ENCODE assay signal across 20 cellular contexts in genomic region chr18:30450927-30451326, GRCh38.
A peak's percentile ranks its signal among the peaks of the same experiment; 100 is the strongest.
DNase-seq lines count a peak whose midpoint lies in the region; ATAC-seq, FAIRE-seq and TF ChIP-seq lines count a peak whose summit lies in the region.
"Had no signal": no experiment of that assay in that cellular context is flagged by ENCODE, and none has a peak within 500 bp of the region (broad histone marks: within the 10 kb centered on the region; RNA-seq: fewer than 3 reads in every experiment).

No MANE protein-coding gene starts in this region.

- TF ChIP-seq POLR2A in GM12878 (IDR thresholded peaks at IDR 0.05; ENCODE audit: low read depth, low read length) = no peak

- H4K91ac ChIP-seq in trophoblast cell (ENCODE audit: low read depth, low read length) = no peak overlapping the region

- H3K27me3 ChIP-seq in SK-N-SH (ENCODE audit: insufficient read depth) (no peaks in the 10 kb centered on the region), GM12878 (replicated peaks in 1 of 2; ENCODE audit: control insufficient read depth in 2 of 2, insufficient read depth in 2 of 2, low read length in 1 of 2) (no peaks in the 10 kb centered on the region), foreskin keratinocyte (no peaks in the 10 kb centered on the region), trophoblast cell (ENCODE audit: insufficient read depth, low read length) (no peaks in the 10 kb centered on the region)

- H2AFZ ChIP-seq in SK-N-SH (ENCODE audit: low read depth) (no peak overlapping the region), GM12878 (ENCODE audit: control insufficient read depth, low read depth, low read length) (no peak overlapping the region), trophoblast cell (ENCODE audit: insufficient read depth, low read length, poor library complexity) (no peak overlapping the region)
- H2AFZ ChIP-seq: GM23338 had no signal

- H3K18ac ChIP-seq in trophoblast cell (ENCODE audit: low read length) = no peak overlapping the region

- H3K4me3 ChIP-seq in SK-N-SH (ENCODE audit: low read depth in 2 of 2, low read length in 1 of 2) (no peak overlapping the region), GM12878 (no peak overlapping the region), trophoblast cell (ENCODE audit: low read depth, low read length) (no peak overlapping the region)
- H3K4me3 ChIP-seq: GM23338, HAP-1 had no signal

- H3K23ac ChIP-seq in trophoblast cell (ENCODE audit: low read length) = no peak overlapping the region

- TF ChIP-seq CTCF in SK-N-SH (IDR thresholded peaks at IDR 0.05) (no peak), GM12878 (IDR thresholded peaks at IDR 0.05 in 2 of 3, conservative IDR thresholded peaks at IDR 0.05 in 1 of 3; ENCODE audit: control insufficient read depth in 2 of 3, extremely low read depth in 1 of 3, insufficient read depth in 1 of 3, low read depth in 3 of 3, low read length in 3 of 3) (no peak), foreskin keratinocyte (conservative IDR thresholded peaks at IDR 0.05) (no peak)

- H2BK120ac ChIP-seq in trophoblast cell (ENCODE audit: insufficient read depth, low read length, poor library complexity) = no peak overlapping the region

- intact Hi-C loops in GM12878 (cut with micrococcal nuclease; ENCODE audit: unreplicated experiment) = no loop called here

- BruUV-seq in GM12878 (replicated peaks; lab: Mats Ljungman, UMichigan) = no TSS peak

- 0% methylated on average over 2 of the region's 2 CpGs for WGBS in SK-N-SH (ENCODE audit: low lambda C conversion rate)
- WGBS in GM12878 (ENCODE audit: insufficient coverage, insufficient replicate concordance, low lambda C conversion rate, missing lambda C conversion rate) = 25% methylated on average over 2 of the region's 2 CpGs
- WGBS in trophoblast cell (ENCODE audit: extremely low coverage, insufficient coverage, insufficient read length) = no CpG with 5 or more reads among the region's 2 CpGs

- RAD21 ChIA-PET in GM12878 (lab: Charles Lee; ENCODE audit: unreplicated experiment) = interaction anchor here (1.2 to 1.5 kb wide), 2 partner anchors 77 to 439 kb away, joined by 3 to 5 read pairs; no protein-coding TSS in a partner anchor

- DNase-seq in SK-N-SH (no peak), GM12878 (ENCODE audit: low read depth, low spot score) (no peak), foreskin keratinocyte (peak; percentile 6 to 22), trophoblast cell (peak; percentile 55 to 76), dedifferentiated amniotic fluid mesenchymal stem cell (ENCODE audit: extremely low spot score) (no peak)
- DNase-seq: C1 segment of cervical spinal cord; Calu3; CD4-positive, alpha-beta memory T cell; COR-L47; DMS153; DMS79 treated with DMSO at 0.1 percent for 48 hours; HFFc6 had no signal

- ATAC-seq in SK-N-SH treated with all-trans-retinoic acid at 6 μM for 48 hours (no peak), GM12878 (no peak), foreskin keratinocyte (no peak), GM21423 (IDR thresholded peaks at IDR 0.05; ENCODE audit: unreplicated experiment) (no peak), HG03520 (IDR thresholded peaks at IDR 0.05; ENCODE audit: unreplicated experiment) (no peak)
- ATAC-seq: GM23338 had no signal

- FAIRE-seq in GM12878 (lab: Jason Lieb, UNC) = peak; percentile 23
- FAIRE-seq: G401.6, GM19239, H54 had no signal

- H3K4ac ChIP-seq in trophoblast cell (ENCODE audit: low read depth, low read length) = no peak overlapping the region

- H4K20me1 ChIP-seq in SK-N-SH (ENCODE audit: insufficient read depth) (no peaks in the 10 kb centered on the region), GM12878 (ENCODE audit: control insufficient read depth, insufficient read depth) (no peaks in the 10 kb centered on the region)

- H4K8ac ChIP-seq in trophoblast cell (ENCODE audit: low read depth, low read length) = no peak overlapping the region

- SMC1A ChIA-PET in GM12878 (lab: Charles Lee; ENCODE audit: uncharacterized antibody, unreplicated experiment) = interaction anchor here (0.6 to 2.5 kb wide), 9 partner anchors 8 to 430 kb away, joined by 3 to 7 read pairs (median 4); no protein-coding TSS in a partner anchor

- TF ChIP-seq RAD21 in SK-N-SH (IDR thresholded peaks at IDR 0.05; ENCODE audit: low read length) = no peak
- TF ChIP-seq RAD21 in GM12878 (IDR thresholded peaks at IDR 0.05; ENCODE audit: insufficient read depth, low read depth, low read length) = no peak

- H3K9me3 ChIP-seq in SK-N-SH (no peaks in the 10 kb centered on the region), GM12878 (replicated peaks; ENCODE audit: control insufficient read depth, insufficient read depth, low read length) (no peaks in the 10 kb centered on the region), trophoblast cell (ENCODE audit: insufficient read depth, low read depth, low read length) (no peaks in the 10 kb centered on the region)
- H3K9me3 ChIP-seq: HAP-1 had no signal

- CTCF ChIA-PET in SK-N-SH (lab: Yijun Ruan, JAX) = no interaction called here
- CTCF ChIA-PET in GM12878 (lab: Yijun Ruan, JAX) = no interaction called here

- H3K79me2 ChIP-seq in SK-N-SH (ENCODE audit: insufficient read depth) (no peaks in the 10 kb centered on the region), GM12878 (ENCODE audit: control insufficient read depth, insufficient read depth, low read length) (no peaks in the 10 kb centered on the region), trophoblast cell (ENCODE audit: control insufficient read depth, insufficient read depth, low read length, poor library complexity) (no peaks in the 10 kb centered on the region)

- H2BK12ac ChIP-seq in trophoblast cell (ENCODE audit: low read length) = no peak overlapping the region

- H3K14ac ChIP-seq in trophoblast cell (ENCODE audit: low read length) = no peak overlapping the region

- H3K4me2 ChIP-seq in SK-N-SH = 0 out of 2 replicates have a peak overlapping the region, but pooled peaks have one; percentile 2
- no peak overlapping the region for H3K4me2 ChIP-seq in GM12878 (ENCODE audit: control insufficient read depth, insufficient read depth)
- H3K4me2 ChIP-seq in trophoblast cell (ENCODE audit: low read length) = no peak overlapping the region
- H3K4me2 ChIP-seq: GM23338 had no signal

- H3K4me1 ChIP-seq in SK-N-SH (ENCODE audit: control insufficient read depth in 1 of 2, insufficient read depth in 2 of 2, low read depth in 1 of 2, low read length in 1 of 2) (no peaks in the 10 kb centered on the region), GM12878 (ENCODE audit: control insufficient read depth, insufficient read depth, low read length) (no peaks in the 10 kb centered on the region), foreskin keratinocyte (no peaks in the 10 kb centered on the region), trophoblast cell (ENCODE audit: control insufficient read depth in 1 of 2, insufficient read depth in 2 of 2, low read length in 2 of 2) (peaks cover 0 to 4% of the 10 kb centered on the region in 2 experiments)
- H3K4me1 ChIP-seq: HAP-1 had no signal

- POLR2A ChIA-PET in SK-N-SH (lab: Yijun Ruan, JAX) (no interaction called here), GM12878 (lab: Charles Lee) (no interaction called here)

- no peak overlapping the region for H2AK5ac ChIP-seq in trophoblast cell (ENCODE audit: low read length)

- no peak overlapping the region for H4K12ac ChIP-seq in trophoblast cell (ENCODE audit: low read depth, low read length)

- H3K9me2 ChIP-seq in SK-N-SH = no peaks in the 10 kb centered on the region

- in situ Hi-C loops in GM12878 (cut with MboI) = no loop called here

- no peak overlapping the region for H2BK5ac ChIP-seq in trophoblast cell (ENCODE audit: low read depth, low read length, poor library complexity)

- H3K9ac ChIP-seq in SK-N-SH (no peak overlapping the region), GM12878 (ENCODE audit: control insufficient read depth, insufficient read depth, low read length) (no peak overlapping the region), trophoblast cell (ENCODE audit: low read length) (no peak overlapping the region)

- H3K36me3 ChIP-seq in SK-N-SH (replicated peaks in 1 of 2; ENCODE audit: control insufficient read depth in 1 of 2, insufficient read depth in 2 of 2, low read length in 1 of 2) (no peaks in the 10 kb centered on the region), GM12878 (ENCODE audit: control insufficient read depth in 2 of 2, insufficient read depth in 2 of 2, low read length in 1 of 2) (no peaks in the 10 kb centered on the region), trophoblast cell (ENCODE audit: control insufficient read depth in 1 of 2, insufficient read depth in 2 of 2, low read length in 2 of 2) (no peaks in the 10 kb centered on the region)
- H3K36me3 ChIP-seq: HAP-1 had no signal

- H3F3A ChIP-seq in SK-N-SH (replicated peaks; ENCODE audit: insufficient read depth) = peaks cover 5% of the 10 kb centered on the region

- TF ChIP-seq EP300 in SK-N-SH (IDR thresholded peaks at IDR 0.05; ENCODE audit: borderline replicate concordance in 1 of 2, low read depth in 1 of 2, low read length in 1 of 2) = no peak
- TF ChIP-seq EP300 in GM12878 (IDR thresholded peaks at IDR 0.05; ENCODE audit: borderline replicate concordance in 1 of 2, control insufficient read depth in 1 of 2, low read depth in 2 of 2, low read length in 2 of 2) = no peak

- H3K79me1 ChIP-seq in trophoblast cell (ENCODE audit: low read length) = no peaks in the 10 kb centered on the region

- H3K27ac ChIP-seq in SK-N-SH (ENCODE audit: low read depth in 2 of 2, low read length in 1 of 2) = no peak overlapping the region
- H3K27ac ChIP-seq in GM12878 (ENCODE audit: control insufficient read depth, insufficient read depth) = no peak overlapping the region
- H3K27ac ChIP-seq in foreskin keratinocyte = no peak overlapping the region
- no peak overlapping the region for H3K27ac ChIP-seq in trophoblast cell (ENCODE audit: low read depth, low read length)

TF ChIP-seq in SK-N-SH treated with all-trans-retinoic acid at 6 μM for 48 hours, 23 proteins besides CTCF, POLR2A, EP300 and RAD21 (continues in another document):
- TF ChIP-seq ARNTL (CRISPR knock-in tag; IDR thresholded peaks at IDR 0.05; ENCODE audit: borderline replicate concordance, low read depth) (no peak), TCF4 (CRISPR knock-in tag; IDR thresholded peaks at IDR 0.05; ENCODE audit: borderline replicate concordance) (no peak), CSDC2 (CRISPR knock-in tag; IDR thresholded peaks at IDR 0.05) (no peak)

TF ChIP-seq in GM12878, 131 proteins besides CTCF, POLR2A, EP300 and RAD21 (continues in another document):
- TF ChIP-seq BCL3 (IDR thresholded peaks at IDR 0.05; ENCODE audit: borderline replicate concordance, insufficient read depth, low read depth, low read length, poor library complexity, severe bottlenecking) (no peak), JUNB (IDR thresholded peaks at IDR 0.05) (no peak)

Comparison
In these comparisons a context has a peak if more than half of its experiments do, and no peak if none do; other contexts are left out.
1. DNase-seq: peak in foreskin keratinocyte (2 of 2) and trophoblast cell (2 of 2); none in SK-N-SH (single experiment), GM12878 (single experiment) and dedifferentiated amniotic fluid mesenchymal stem cell (single experiment).